Comparison of ENCODE assay signal across 14 cellular contexts in genomic region chr4:10077492-10078335, GRCh38. TPM values are rescaled to one million over a fixed set of nuclear protein-coding genes. Genes with fewer than 3 reads are reported as not detected.
A peak's percentile ranks its signal among the peaks of the same experiment; 100 is the strongest.
DNase-seq lines count a peak whose midpoint lies in the region; TF ChIP-seq lines count a peak whose summit lies in the region.
"Had no signal": no experiment of that assay in that cellular context is flagged by ENCODE, and none has a peak within 500 bp of the region (broad histone marks: within the 10 kb centered on the region; RNA-seq: fewer than 3 reads in every experiment).

No MANE protein-coding gene starts in this region.

- no peaks in the 10 kb centered on the region for H3K9me3 ChIP-seq in adrenal gland (replicated peaks in 1 of 3)
- no peaks in the 10 kb centered on the region for H3K9me3 ChIP-seq in stomach
- H3K9me3 ChIP-seq: MG63, prostate gland had no signal

- H3K4me3 Mint-ChIP-seq in immature natural killer cell: peak overlapping the region in 3 of 5 donors; percentile 27 to 53 (median 46)

- H3K36me3 ChIP-seq in adrenal gland (replicated peaks in 1 of 2) (peaks cover 0 to 97% of the 10 kb centered on the region in 2 donors), stomach (peaks cover 92 to 100% (median 99%) of the 10 kb centered on the region in 4 donors)

- no peaks in the 10 kb centered on the region for H3K27me3 ChIP-seq in adrenal gland
- no peaks in the 10 kb centered on the region for H3K27me3 ChIP-seq in stomach
- H3K27me3 ChIP-seq: MG63 had no signal

- TF ChIP-seq POLR2A in adrenal gland (IDR thresholded peaks at IDR 0.05) (no peak), stomach (IDR thresholded peaks at IDR 0.05) (no peak)

- H3K27ac Mint-ChIP-seq in immature natural killer cell: peak overlapping the region; percentile 78 to 88 (median 85)

- no peak for TF ChIP-seq EP300 in stomach (IDR thresholded peaks at IDR 0.05)

- 77 to 86% (median 80%) methylated on average over 8 to 38 of the region's 38 CpGs for WGBS in adrenal gland, 4 donors
- WGBS in stomach, 5 donors: 57 to 80% (median 71%) methylated on average over 32 to 38 of the region's 38 CpGs

- TF ChIP-seq CTCF in adrenal gland (IDR thresholded peaks at IDR 0.05): no peak
- no peak for TF ChIP-seq CTCF in stomach (IDR thresholded peaks at IDR 0.05)

- no peak overlapping the region for H3K4me3 ChIP-seq in adrenal gland
- H3K4me3 ChIP-seq in stomach: no peak overlapping the region
- H3K4me3 ChIP-seq: MG63, prostate gland had no signal

- peaks cover 15 to 48% (median 24%) of the 10 kb centered on the region in 3 donors for H3K36me3 Mint-ChIP-seq in immature natural killer cell

- H3K27me3 Mint-ChIP-seq in immature natural killer cell (ENCODE audit: low read depth in 3 of 3): peaks cover 0 to 4% (median 3%) of the 10 kb centered on the region in 3 donors

- intact Hi-C loops in adrenal gland (cut with DNase I) (no loop called here), stomach (cut with DNase I; ENCODE audit: low total_unique reads) (no loop called here)

- H3K9me3 Mint-ChIP-seq in immature natural killer cell: no peaks in the 10 kb centered on the region

- peaks cover 26 to 34% of the 10 kb centered on the region in 2 donors for H3K4me1 Mint-ChIP-seq in immature natural killer cell

- H3K27ac ChIP-seq in adrenal gland (peak overlapping the region in 1 of 5 donors; percentile 41), stomach (peak overlapping the region; percentile 8 to 64 (median 37))
- H3K27ac ChIP-seq: WERI-Rb-1 had no signal

- H3K4me1 ChIP-seq in adrenal gland (replicated peaks in 1 of 2): no peaks in the 10 kb centered on the region
- H3K4me1 ChIP-seq in stomach: peaks cover 13 to 34% (median 16%) of the 10 kb centered on the region in 4 donors
- H3K4me1 ChIP-seq: prostate gland had no signal

- DNase-seq in activated CD8-positive, alpha-beta memory T cell treated with anti-CD3 and anti-CD28 coated beads for 24 hours: peak; percentile 51
- no peak for DNase-seq in activated CD8-positive, alpha-beta memory T cell treated with anti-CD3 and anti-CD28 coated beads, Interleukin-2, amount 50 U/mL, for 4 hours
- DNase-seq in adrenal gland: peak in 4 of 7 donors; percentile 28 to 67 (median 42)
- peak in 1 of 3 donors; percentile 22 for DNase-seq in immature natural killer cell
- peak; percentile 36 for DNase-seq in stomach
- DNase-seq in NCI-H1092 treated with DMSO at 0.1 percent for 48 hours (lab: John Stamatoyannopoulos, UW): no peak
- no peak for DNase-seq in iPS-NIHi11 (ENCODE audit: low spot score)
- no peak for DNase-seq in kidney glomerular epithelial cell (lab: John Stamatoyannopoulos, UW)
- DNase-seq: activated gamma-delta T cell treated with Interleukin-2 at 50 U/mL for 16 hours, cortex of kidney, MG63, NCI-H446, WERI-Rb-1 had no signal

RNA-seq across cellular contexts. Expression of gene WDR1, which starts 38.9 kb away (rescaled TPM):
- total RNA-seq in adrenal gland: 100 to 1,000 TPM in 7 of 8 donors, 10 to 100 TPM in 1; 84.4 to 219 (median 150) TPM
- 100 to 1,000 TPM in 1 of 3 donors, 10 to 100 TPM in 2; 66.5 to 228 (median 67.6) TPM for polyA plus RNA-seq in adrenal gland
- 100 to 1,000 TPM; 339 to 509 (median 401) TPM for polyA plus RNA-seq in immature natural killer cell
- 100 to 1,000 TPM in 3 of 5 donors, 10 to 100 TPM in 2; 52.4 to 167 (median 104) TPM for total RNA-seq in stomach
- 100 to 1,000 TPM in 2 of 3 donors, 10 to 100 TPM in 1; 91.2 to 145 (median 115) TPM for polyA plus RNA-seq in stomach

RNA-seq across cellular contexts. Expression of gene SLC2A9, which starts 56.4 kb away (rescaled TPM):
- total RNA-seq in adrenal gland (10 to 100 TPM in 5 of 8 donors, 1 to 10 TPM in 3; 6.7 to 16.6 (median 12.8) TPM), stomach (10 to 100 TPM in 1 of 5 donors, 1 to 10 TPM in 4; 2.2 to 35.3 (median 4.5) TPM)
- polyA plus RNA-seq in adrenal gland (1 to 10 TPM; 1.8 to 7.8 (median 2.1) TPM), immature natural killer cell (1 to 10 TPM in 2 of 3 donors, not detected in 1; 1.4 to 2.3 TPM), stomach (1 to 10 TPM in 2 of 3 donors, under 1 TPM in 1; 0.61 to 3.0 (median 1.6) TPM)

Comparison
In these comparisons a context has a peak if more than half of its experiments do, and no peak if none do; other contexts are left out.
1. DNase-seq: peak in activated CD8-positive, alpha-beta memory T cell treated with anti-CD3 and anti-CD28 coated beads for 24 hours (single experiment), adrenal gland (4 of 7) and stomach (single experiment); none in activated CD8-positive, alpha-beta memory T cell treated with anti-CD3 and anti-CD28 coated beads, Interleukin-2, amount 50 U/mL, for 4 hours (single experiment), NCI-H1092 treated with DMSO at 0.1 percent for 48 hours (single experiment), iPS-NIHi11 (single experiment) and kidney glomerular epithelial cell (single experiment).